In genomic region chr7:74222851-74223710, GRCh38 we compare ENCODE assay signal across 20 cellular contexts. TPM values are rescaled to one million over a fixed set of nuclear protein-coding genes. Genes with fewer than 3 reads are reported as not detected.
DNase-seq lines count a peak whose midpoint lies in the region; ATAC-seq, FAIRE-seq and TF ChIP-seq lines count a peak whose summit lies in the region.
"Had no signal": no experiment of that assay in that cellular context is flagged by ENCODE, and none has a peak within 500 bp of the region (broad histone marks: within the 10 kb centered on the region; RNA-seq: fewer than 3 reads in every experiment).

No MANE protein-coding gene starts in this region.

- FAIRE-seq in HepG2 (lab: Jason Lieb, UNC) (no peak), GM12878 (lab: Jason Lieb, UNC) (no peak)
- FAIRE-seq: endometrium, H54 had no signal

- intact Hi-C loops in HepG2 (cut with micrococcal nuclease; ENCODE audit: unreplicated experiment) (no loop called here), right lobe of liver (cut with DNase I) (no loop called here), GM12878 (cut with micrococcal nuclease; ENCODE audit: unreplicated experiment) (no loop called here)

- POLR2A ChIA-PET in HepG2 (lab: Yijun Ruan, JAX), result interaction anchor here (1.2 kb wide), 1 partner anchor 49 kb away, joined by 3 read pairs; no protein-coding TSS in a partner anchor
- POLR2A ChIA-PET in HEK293 (lab: Yijun Ruan, JAX), result no interaction called here
- POLR2A ChIA-PET in GM12878 (lab: Charles Lee), result interaction anchor here (0.8 to 0.9 kb wide), 2 partner anchors 17 to 72 kb away, joined by 3 to 4 read pairs; no protein-coding TSS in a partner anchor
- POLR2A ChIA-PET in T-cell (lab: Charles Lee), result no interaction called here

- H3K9ac ChIP-seq in HepG2 (ENCODE audit: insufficient read depth, low read depth, low read length), result no peak overlapping the region
- H3K9ac ChIP-seq in GM12878 (ENCODE audit: control insufficient read depth, insufficient read depth, low read length), result no peak overlapping the region

- H3K27ac Mint-ChIP-seq in stimulated activated naive B cell treated with anti-CD40 and anti-IgM and Interleukin-4, amounts not matched to agents 10 μg/mL and 1 μg/mL and 100 μg/mL, for 72 hours, result peak overlapping the region; percentile 96
- H3K27ac Mint-ChIP-seq in glutamatergic neuron (ENCODE audit: unreplicated experiment) (no peak overlapping the region), T-cell (no peak overlapping the region)
- H3K27ac Mint-ChIP-seq: activated naive CD4-positive, alpha-beta T cell treated with anti-CD3 and anti-CD28 coated beads for 36 hours had no signal

- TF ChIP-seq POLR2A in HepG2 (IDR thresholded peaks at IDR 0.05; ENCODE audit: insufficient read depth in 1 of 2, low read depth in 2 of 2, low read length in 2 of 2) (no peak), right lobe of liver (IDR thresholded peaks at IDR 0.05) (no peak), GM12878 (IDR thresholded peaks at IDR 0.05; ENCODE audit: low read depth, low read length) (peak; percentile 57)

- H3K27ac ChIP-seq in HepG2 (ENCODE audit: extremely low read length, insufficient read depth, low read length), result no peak overlapping the region
- H3K27ac ChIP-seq in right lobe of liver, result no peak overlapping the region
- H3K27ac ChIP-seq in HEK293 (ENCODE audit: extremely low read depth, low read depth, low read length), result no peak overlapping the region
- H3K27ac ChIP-seq in GM12878 (ENCODE audit: control insufficient read depth, insufficient read depth), result no peak overlapping the region
- H3K27ac ChIP-seq: transverse colon had no signal

- TF ChIP-seq EP300 in HepG2 (IDR thresholded peaks at IDR 0.05; ENCODE audit: low read depth in 2 of 2, low read length in 2 of 2), result no peak
- no peak for TF ChIP-seq EP300 in HepG2 (CRISPR knock-in tag; IDR thresholded peaks at IDR 0.05; ENCODE audit: borderline replicate concordance)
- TF ChIP-seq EP300 in GM12878 (IDR thresholded peaks at IDR 0.05; ENCODE audit: borderline replicate concordance in 1 of 2, control insufficient read depth in 1 of 2, low read depth in 2 of 2, low read length in 2 of 2), result no peak

- H2AFZ ChIP-seq in HepG2 (ENCODE audit: low read length) (no peak overlapping the region), GM12878 (ENCODE audit: control insufficient read depth, low read depth, low read length) (no peak overlapping the region)

- TF ChIP-seq CTCF in HepG2 (CRISPR knock-in tag; IDR thresholded peaks at IDR 0.05) (no peak), right lobe of liver (IDR thresholded peaks at IDR 0.05) (no peak), HEK293 (tag by site-specific recombination; IDR thresholded peaks at IDR 0.05) (no peak), GM12878 (IDR thresholded peaks at IDR 0.05 in 2 of 3, conservative IDR thresholded peaks at IDR 0.05 in 1 of 3; ENCODE audit: control insufficient read depth in 2 of 3, extremely low read depth in 1 of 3, insufficient read depth in 1 of 3, low read depth in 3 of 3, low read length in 3 of 3) (no peak), glutamatergic neuron (IDR thresholded peaks at IDR 0.05; ENCODE audit: partially characterized antibody, unreplicated experiment) (no peak)

- no peak overlapping the region for H3K4me3 ChIP-seq in HepG2 (replicated peaks in 1 of 3; ENCODE audit: insufficient read depth in 1 of 3, low read depth in 2 of 3, low read length in 3 of 3)
- no peak overlapping the region for H3K4me3 ChIP-seq in right lobe of liver
- no peak overlapping the region for H3K4me3 ChIP-seq in HEK293 (ENCODE audit: low read depth, low read length)
- H3K4me3 ChIP-seq in GM12878, result no peak overlapping the region
- H3K4me3 ChIP-seq: transverse colon had no signal

- H3K9me3 ChIP-seq in HepG2 (ENCODE audit: low read length), result no peaks in the 10 kb centered on the region
- no peaks in the 10 kb centered on the region for H3K9me3 ChIP-seq in right lobe of liver
- H3K9me3 ChIP-seq in HEK293 (ENCODE audit: control insufficient read depth, insufficient read depth, low read depth, low read length), result no peaks in the 10 kb centered on the region
- no peaks in the 10 kb centered on the region; the same call in 2 of the 3 replicates for H3K9me3 ChIP-seq in GM12878 (replicated peaks; ENCODE audit: control insufficient read depth, insufficient read depth, low read length)
- H3K9me3 ChIP-seq: transverse colon had no signal

- H4K20me1 ChIP-seq in HepG2 (ENCODE audit: insufficient read depth, low read length), result no peaks in the 10 kb centered on the region
- H4K20me1 ChIP-seq in GM12878 (ENCODE audit: control insufficient read depth, insufficient read depth), result no peaks in the 10 kb centered on the region

- BruUV-seq in HepG2 (replicated peaks; lab: Mats Ljungman, UMichigan), result no TSS peak
- no TSS peak for BruUV-seq in GM12878 (replicated peaks; lab: Mats Ljungman, UMichigan)

- H3K4me3 Mint-ChIP-seq in stimulated activated naive B cell treated with anti-CD40 and anti-IgM and Interleukin-4, amounts not matched to agents 10 μg/mL and 1 μg/mL and 100 μg/mL, for 72 hours, result peak overlapping the region in 1 of 2 donors; percentile 56
- H3K4me3 Mint-ChIP-seq in glutamatergic neuron (ENCODE audit: unreplicated experiment) (no peak overlapping the region), T-cell (no peak overlapping the region)
- H3K4me3 Mint-ChIP-seq: activated naive CD4-positive, alpha-beta T cell treated with anti-CD3 and anti-CD28 coated beads for 36 hours had no signal

- no peak overlapping the region for H3K4me2 ChIP-seq in HepG2 (ENCODE audit: low read depth, low read length)
- H3K4me2 ChIP-seq in GM12878 (ENCODE audit: control insufficient read depth, insufficient read depth), result no peak overlapping the region

- H3K36me3 Mint-ChIP-seq in stimulated activated naive B cell treated with anti-CD40 and anti-IgM and Interleukin-4, amounts not matched to agents 10 μg/mL and 1 μg/mL and 100 μg/mL, for 72 hours, result peaks cover 65 to 69% of the 10 kb centered on the region in 2 donors
- H3K36me3 Mint-ChIP-seq in glutamatergic neuron (ENCODE audit: unreplicated experiment) (no peaks in the 10 kb centered on the region), T-cell (peaks cover 10% of the 10 kb centered on the region)

- no peak for DNase-seq in HepG2 (ENCODE audit: low spot score)
- no peak for DNase-seq in right lobe of liver
- DNase-seq in GM12878 (ENCODE audit: low read depth, low spot score), result no peak
- no peak for DNase-seq in stimulated activated naive B cell treated with anti-CD40 and anti-IgM and Interleukin-4, amounts not matched to agents 10 μg/mL and 1 μg/mL and 100 μg/mL, for 72 hours
- no peak for DNase-seq in SIG-M5 treated with dmso at 0.1 percent for 504 hours (lab: John Stamatoyannopoulos, UW; ENCODE audit: unreplicated experiment)
- no peak for DNase-seq in glutamatergic neuron
- no peak for DNase-seq in T-cell
- DNase-seq: activated CD4-positive, alpha-beta T cell treated with anti-CD3 and anti-CD28 coated beads, Interleukin-2, amount 50 U/mL, for 1 hour; activated naive CD4-positive, alpha-beta T cell treated with anti-CD3 and anti-CD28 coated beads for 36 hours; activated T-cell treated with anti-CD3 and anti-CD28 coated beads for 4 hours; head of caudate nucleus; stimulated activated CD4-positive, alpha-beta T cell treated with anti-CD3 and anti-CD28 coated beads, Interleukin-15, amount 100 ng/mL, for 24 hours; stimulated activated naive CD4-positive, alpha-beta T cell treated with Interleukin-2 at 50 U/mL for 16 hours; SW 1271; transverse colon had no signal

- H3K4me1 Mint-ChIP-seq in stimulated activated naive B cell treated with anti-CD40 and anti-IgM and Interleukin-4, amounts not matched to agents 10 μg/mL and 1 μg/mL and 100 μg/mL, for 72 hours, result peaks cover 45 to 70% of the 10 kb centered on the region in 2 donors
- H3K4me1 Mint-ChIP-seq in glutamatergic neuron (ENCODE audit: low read depth, unreplicated experiment) (no peaks in the 10 kb centered on the region), T-cell (peaks cover 3 to 11% (median 7%) of the 10 kb centered on the region in 3 donors)

- H3K27me3 Mint-ChIP-seq in stimulated activated naive B cell treated with anti-CD40 and anti-IgM and Interleukin-4, amounts not matched to agents 10 μg/mL and 1 μg/mL and 100 μg/mL, for 72 hours, result no peaks in the 10 kb centered on the region
- H3K27me3 Mint-ChIP-seq in glutamatergic neuron (ENCODE audit: unreplicated experiment), result no peaks in the 10 kb centered on the region
- no peaks in the 10 kb centered on the region for H3K27me3 Mint-ChIP-seq in T-cell

- H3K79me2 ChIP-seq in HepG2 (ENCODE audit: insufficient read depth, low read length) (no peaks in the 10 kb centered on the region), GM12878 (ENCODE audit: control insufficient read depth, insufficient read depth, low read length) (peaks cover 10% of the 10 kb centered on the region)

- H3K27me3 ChIP-seq in HepG2 (ENCODE audit: control insufficient read depth in 1 of 2, insufficient read depth in 2 of 2, low read length in 2 of 2) (no peaks in the 10 kb centered on the region), right lobe of liver (no peaks in the 10 kb centered on the region), GM12878 (replicated peaks in 1 of 2; ENCODE audit: control insufficient read depth in 2 of 2, insufficient read depth in 2 of 2, low read length in 1 of 2) (no peaks in the 10 kb centered on the region)
- H3K27me3 ChIP-seq: transverse colon had no signal

- peaks cover 0 to 3% of the 10 kb centered on the region in 2 experiments; a peak in 1 of 5 replicates for H3K36me3 ChIP-seq in HepG2 (replicated peaks in 1 of 2; ENCODE audit: control insufficient read depth in 1 of 2, insufficient read depth in 2 of 2, low read length in 2 of 2)
- no peaks in the 10 kb centered on the region for H3K36me3 ChIP-seq in right lobe of liver
- H3K36me3 ChIP-seq in HEK293 (ENCODE audit: control insufficient read depth in 2 of 2, insufficient read depth in 1 of 2, low read length in 2 of 2), result peaks cover 0 to 26% of the 10 kb centered on the region in 2 experiments; a peak in 2 of 3 replicates
- H3K36me3 ChIP-seq in GM12878 (ENCODE audit: control insufficient read depth in 2 of 2, insufficient read depth in 2 of 2, low read length in 1 of 2), result peaks cover 33 to 42% of the 10 kb centered on the region in 2 experiments
- H3K36me3 ChIP-seq: transverse colon had no signal

- RAD21 ChIA-PET in GM12878 (lab: Charles Lee; ENCODE audit: unreplicated experiment), result no interaction called here

- in situ Hi-C loops in HepG2 (cut with HindIII; ENCODE audit: extremely low pct_ligation_motif_present, low pct_unique_long_range_greater_than_20kb) (loop anchor here (25.0 kb wide), 1 partner anchor 339 kb away; no protein-coding TSS in a partner anchor), GM12878 (cut with MboI) (no loop called here)

- CTCF ChIA-PET in HepG2 (lab: Yijun Ruan, JAX; ENCODE audit: low intra/inter-chr PET ratio, low total read pairs) (no interaction called here), HEK293 (lab: Yijun Ruan, JAX) (interaction anchor here (0.6 to 0.7 kb wide), 3 partner anchors 203 to 267 kb away, joined by 3 to 4 read pairs (median 3); no protein-coding TSS in a partner anchor), GM12878 (lab: Yijun Ruan, JAX) (interaction anchor here (1.3 kb wide), 1 partner anchor 17 kb away, joined by 7 read pairs; no protein-coding TSS in a partner anchor), T-cell (lab: Charles Lee) (interaction anchor here (0.5 to 1.6 kb wide), 2 partner anchors 17 to 148 kb away, joined by 3 to 5 read pairs; no protein-coding TSS in a partner anchor)

- SMC1A ChIA-PET in GM12878 (lab: Charles Lee; ENCODE audit: uncharacterized antibody, unreplicated experiment), result interaction anchor here (0.6 to 1.4 kb wide), 4 partner anchors 11 to 51 kb away, joined by 3 read pairs; no protein-coding TSS in a partner anchor

- peaks cover 20% of the 10 kb centered on the region for H3K4me1 ChIP-seq in HepG2 (ENCODE audit: insufficient read depth, low read length)
- peaks cover 0 to 17% (median 3%) of the 10 kb centered on the region in 4 donors for H3K4me1 ChIP-seq in right lobe of liver
- H3K4me1 ChIP-seq in HEK293 (ENCODE audit: control insufficient read depth, insufficient read depth, low read length), result no peaks in the 10 kb centered on the region
- peaks cover 15% of the 10 kb centered on the region for H3K4me1 ChIP-seq in GM12878 (ENCODE audit: control insufficient read depth, insufficient read depth, low read length)
- H3K4me1 ChIP-seq: transverse colon had no signal

- ATAC-seq in HepG2, result no peak
- no peak for ATAC-seq in right lobe of liver
- no peak for ATAC-seq in GM12878
- no peak for ATAC-seq in stimulated activated naive B cell treated with anti-CD40 and anti-IgM and Interleukin-4, amounts not matched to agents 10 μg/mL and 1 μg/mL and 100 μg/mL, for 72 hours (replicated peaks)
- ATAC-seq in T-cell (replicated peaks in 1 of 4), result no peak
- ATAC-seq: right cardiac atrium had no signal

- TF ChIP-seq RAD21 in HepG2 (CRISPR knock-in tag; IDR thresholded peaks at IDR 0.05), result no peak
- TF ChIP-seq RAD21 in GM12878 (IDR thresholded peaks at IDR 0.05; ENCODE audit: insufficient read depth, low read depth, low read length), result no peak

- peaks cover 1 to 2% of the 10 kb centered on the region in 2 donors for H3K9me3 Mint-ChIP-seq in stimulated activated naive B cell treated with anti-CD40 and anti-IgM and Interleukin-4, amounts not matched to agents 10 μg/mL and 1 μg/mL and 100 μg/mL, for 72 hours
- H3K9me3 Mint-ChIP-seq in glutamatergic neuron (ENCODE audit: unreplicated experiment), result peaks cover under 1% of the 10 kb centered on the region
- no peaks in the 10 kb centered on the region for H3K9me3 Mint-ChIP-seq in T-cell
- H3K9me3 Mint-ChIP-seq: activated naive CD4-positive, alpha-beta T cell treated with anti-CD3 and anti-CD28 coated beads for 36 hours had no signal

- 84% methylated on average over 13 of the region's 17 CpGs for WGBS in HepG2 (ENCODE audit: low lambda C conversion rate)
- whole genome bisulfite sequencing in right lobe of liver (ENCODE audit: insufficient coverage, low coverage, low lambda C conversion rate, missing lambda C conversion rate), result 76% methylated on average over 5 of the region's 17 CpGs
- 86% methylated on average over 17 of the region's 17 CpGs for WGBS in GM12878 (ENCODE audit: insufficient coverage, insufficient replicate concordance, low lambda C conversion rate, missing lambda C conversion rate)

RNA-seq across cellular contexts. Expression of gene LAT2, which starts 13.3 kb away (rescaled TPM):
- total RNA-seq in HepG2 (2016; rRNA removed; fragmentation: Illumina TruSeq; extraction: Trizol) (0.83 and 1.00 TPM in 2 replicates), right lobe of liver (10 to 100 TPM in 1 of 6 experiments, 1 to 10 TPM in 5; 3.8 to 10.6 (median 6.6) TPM), GM12878 (2014; rRNA removed) (205 and 218 TPM in 2 replicates), GM12878 (2014; rRNA removed; fragmentation: Illumina TruSeq; extraction: Trizol) (162 and 166 TPM in 2 replicates), GM12878 (2021) (217 TPM in 2 replicates), glutamatergic neuron (ENCODE audit: unreplicated experiment) (1.5 TPM), T-cell (10 to 100 TPM in 1 of 5 donors, 1 to 10 TPM in 4; 4.1 to 12.3 (median 6.4) TPM)
- 0.18 and 0.20 TPM in 2 replicates for total RNA-seq in HepG2 (2016; cell fraction: cytosol; rRNA removed; fragmentation: Illumina TruSeq; extraction: Trizol; ENCODE audit: low read depth)
- total RNA-seq in HepG2 (2016; cell fraction: insoluble cytoplasmic fraction; rRNA removed; fragmentation: Illumina TruSeq; extraction: Trizol), result 0.93 and 0.97 TPM in 2 replicates
- 0.31 and 0.43 TPM in 2 replicates for total RNA-seq in HepG2 (2016; cell fraction: membrane; rRNA removed; fragmentation: Illumina TruSeq; extraction: Trizol)
- total RNA-seq in HepG2 (2016; cell fraction: nucleus; rRNA removed; fragmentation: Illumina TruSeq; extraction: Trizol), result 0.44 and 0.78 TPM in 2 replicates
- polyA plus RNA-seq in HepG2 (2011; rRNA removed) (0.75 and 0.95 TPM in 2 replicates), GM12878 (2011; rRNA removed) (124 and 153 TPM in 2 replicates), GM12878 (2014; fragmentation: Illumina TruSeq; extraction: Trizol) (104 and 177 TPM in 2 replicates), GM12878 (2014; fragmentation: Nextera tagmentation; extraction: Ambion mirVana) (10 to 100 TPM; 33.4 to 48.7 TPM), GM12878 (2014; rRNA removed) (242 and 276 TPM in 2 replicates), GM12878 (2016; fragmentation: Nextera tagmentation; extraction: Ambion mirVana) (100 to 1,000 TPM; 195 to 218 TPM)
- polyA plus RNA-seq in HepG2 (2011; cell fraction: cytosol; rRNA removed), result 0.67 and 0.77 TPM in 2 replicates
- polyA plus RNA-seq in HepG2 (2011; cell fraction: nucleus; rRNA removed), result 0.90 and 1.1 TPM in 2 replicates
- 0.32 and 0.43 TPM in 2 replicates for polyA plus RNA-seq in HepG2 (2012)
- 0.17 and 0.32 TPM in 2 replicates for polyA plus RNA-seq in HepG2 (2016; cell fraction: cytosol; fragmentation: Illumina TruSeq; extraction: Trizol; ENCODE audit: low read depth)
- polyA plus RNA-seq in HepG2 (2016; cell fraction: insoluble cytoplasmic fraction; fragmentation: Illumina TruSeq; extraction: Trizol; ENCODE audit: low read depth), result 0.59 and 1.4 TPM in 2 replicates
- 0.66 and 0.90 TPM in 2 replicates for polyA plus RNA-seq in HepG2 (2016; cell fraction: membrane; fragmentation: Illumina TruSeq; extraction: Trizol; ENCODE audit: low read depth)
- 0.67 and 2.3 TPM in 2 replicates for polyA plus RNA-seq in HepG2 (2016; cell fraction: nucleus; fragmentation: Illumina TruSeq; extraction: Trizol; ENCODE audit: insufficient read depth, low read depth)
- polyA minus RNA-seq in HepG2 (2011; rRNA and poly(A)+ RNA removed; ENCODE audit: low replicate concordance), result 0.62 and 1.2 TPM in 2 replicates
- polyA minus RNA-seq in HepG2 (2011; cell fraction: cytosol; rRNA and poly(A)+ RNA removed), result not detected in 2 replicates
- polyA minus RNA-seq in HepG2 (2011; cell fraction: nucleus; rRNA and poly(A)+ RNA removed), result 0.25 TPM in 1 of 2 replicates, not detected in the other
- total RNA-seq in GM12878 (2013; cell fraction: nucleolus; rRNA removed), result 220 and 226 TPM in 2 replicates
- 90.0 TPM for polyA plus RNA-seq in GM12878 (2011; ENCODE audit: low read depth)
- polyA plus RNA-seq in GM12878 (2011; cell fraction: cytosol; rRNA removed), result 144 and 171 TPM in 2 replicates
- 154 and 158 TPM in 2 replicates for polyA plus RNA-seq in GM12878 (2011; cell fraction: nucleus; rRNA removed)
- 148 and 154 TPM in 2 replicates for polyA plus RNA-seq in GM12878 (2012)
- 76.4 and 144 TPM in 2 replicates for polyA minus RNA-seq in GM12878 (2011; rRNA and poly(A)+ RNA removed)
- 40.3 and 41.0 TPM in 2 replicates for polyA minus RNA-seq in GM12878 (2011; cell fraction: cytosol; rRNA and poly(A)+ RNA removed)
- polyA minus RNA-seq in GM12878 (2011; cell fraction: nucleus; rRNA and poly(A)+ RNA removed), result 59.7 and 105 TPM in 2 replicates
- total RNA-seq: G401 had no signal

RNA-seq across cellular contexts. Expression of gene RFC2, which starts 31.1 kb away (rescaled TPM):
- total RNA-seq in HepG2 (2016; rRNA removed; fragmentation: Illumina TruSeq; extraction: Trizol) (43.5 and 51.2 TPM in 2 replicates), right lobe of liver (10 to 100 TPM in 5 of 6 experiments, 1 to 10 TPM in 1; 8.0 to 21.3 (median 12.2) TPM), GM12878 (2014; rRNA removed) (95.3 and 95.8 TPM in 2 replicates), GM12878 (2014; rRNA removed; fragmentation: Illumina TruSeq; extraction: Trizol) (87.5 and 91.9 TPM in 2 replicates), GM12878 (2021) (73.3 and 73.5 TPM in 2 replicates), glutamatergic neuron (ENCODE audit: unreplicated experiment) (16.8 TPM), T-cell (10 to 100 TPM; 13.3 to 17.6 (median 14.8) TPM)
- 22.7 TPM in 2 replicates for total RNA-seq in HepG2 (2016; cell fraction: cytosol; rRNA removed; fragmentation: Illumina TruSeq; extraction: Trizol; ENCODE audit: low read depth)
- total RNA-seq in HepG2 (2016; cell fraction: insoluble cytoplasmic fraction; rRNA removed; fragmentation: Illumina TruSeq; extraction: Trizol), result 44.7 and 55.0 TPM in 2 replicates
- 29.4 and 29.5 TPM in 2 replicates for total RNA-seq in HepG2 (2016; cell fraction: membrane; rRNA removed; fragmentation: Illumina TruSeq; extraction: Trizol)
- total RNA-seq in HepG2 (2016; cell fraction: nucleus; rRNA removed; fragmentation: Illumina TruSeq; extraction: Trizol), result 16.1 and 16.4 TPM in 2 replicates
- polyA plus RNA-seq in HepG2 (2011; rRNA removed) (14.2 and 14.6 TPM in 2 replicates), GM12878 (2011; rRNA removed) (47.0 and 69.3 TPM in 2 replicates), GM12878 (2014; fragmentation: Illumina TruSeq; extraction: Trizol) (108 and 121 TPM in 2 replicates), GM12878 (2014; fragmentation: Nextera tagmentation; extraction: Ambion mirVana) (10 to 100 TPM; 25.8 to 45.2 TPM), GM12878 (2014; rRNA removed) (89.9 and 92.7 TPM in 2 replicates), GM12878 (2016; fragmentation: Nextera tagmentation; extraction: Ambion mirVana) (100 to 1,000 TPM; 135 to 145 TPM)
- 12.7 and 17.2 TPM in 2 replicates for polyA plus RNA-seq in HepG2 (2011; cell fraction: cytosol; rRNA removed)
- polyA plus RNA-seq in HepG2 (2011; cell fraction: nucleus; rRNA removed), result 4.5 TPM in 2 replicates
- 8.2 and 15.6 TPM in 2 replicates for polyA plus RNA-seq in HepG2 (2012)
- 20.5 and 22.0 TPM in 2 replicates for polyA plus RNA-seq in HepG2 (2016; cell fraction: cytosol; fragmentation: Illumina TruSeq; extraction: Trizol; ENCODE audit: low read depth)
- polyA plus RNA-seq in HepG2 (2016; cell fraction: insoluble cytoplasmic fraction; fragmentation: Illumina TruSeq; extraction: Trizol; ENCODE audit: low read depth), result 64.2 and 73.3 TPM in 2 replicates
- polyA plus RNA-seq in HepG2 (2016; cell fraction: membrane; fragmentation: Illumina TruSeq; extraction: Trizol; ENCODE audit: low read depth), result 28.2 TPM in 2 replicates
- polyA plus RNA-seq in HepG2 (2016; cell fraction: nucleus; fragmentation: Illumina TruSeq; extraction: Trizol; ENCODE audit: insufficient read depth, low read depth), result 27.9 and 32.8 TPM in 2 replicates
- 19.7 and 106 TPM in 2 replicates for polyA minus RNA-seq in HepG2 (2011; rRNA and poly(A)+ RNA removed; ENCODE audit: low replicate concordance)
- 11.3 and 12.6 TPM in 2 replicates for polyA minus RNA-seq in HepG2 (2011; cell fraction: cytosol; rRNA and poly(A)+ RNA removed)
- 9.6 and 11.5 TPM in 2 replicates for polyA minus RNA-seq in HepG2 (2011; cell fraction: nucleus; rRNA and poly(A)+ RNA removed)
- 17.6 and 17.8 TPM in 2 replicates for total RNA-seq in GM12878 (2013; cell fraction: nucleolus; rRNA removed)
- polyA plus RNA-seq in GM12878 (2011; ENCODE audit: low read depth), result 29.8 TPM
- 67.8 and 85.5 TPM in 2 replicates for polyA plus RNA-seq in GM12878 (2011; cell fraction: cytosol; rRNA removed)
- 18.8 and 27.6 TPM in 2 replicates for polyA plus RNA-seq in GM12878 (2011; cell fraction: nucleus; rRNA removed)
- polyA plus RNA-seq in GM12878 (2012), result 37.5 and 41.6 TPM in 2 replicates
- polyA minus RNA-seq in GM12878 (2011; rRNA and poly(A)+ RNA removed), result 85.6 and 92.8 TPM in 2 replicates
- polyA minus RNA-seq in GM12878 (2011; cell fraction: cytosol; rRNA and poly(A)+ RNA removed), result 34.7 and 43.0 TPM in 2 replicates
- polyA minus RNA-seq in GM12878 (2011; cell fraction: nucleus; rRNA and poly(A)+ RNA removed), result 12.7 and 23.5 TPM in 2 replicates

RNA-seq across cellular contexts. Expression of gene EIF4H, which starts 48.9 kb away (rescaled TPM):
- 321 and 356 TPM in 2 replicates for total RNA-seq in HepG2 (2016; rRNA removed; fragmentation: Illumina TruSeq; extraction: Trizol)
- total RNA-seq in HepG2 (2016; cell fraction: cytosol; rRNA removed; fragmentation: Illumina TruSeq; extraction: Trizol; ENCODE audit: low read depth), result 23.2 and 29.3 TPM in 2 replicates
- 329 and 330 TPM in 2 replicates for total RNA-seq in HepG2 (2016; cell fraction: insoluble cytoplasmic fraction; rRNA removed; fragmentation: Illumina TruSeq; extraction: Trizol)
- total RNA-seq in HepG2 (2016; cell fraction: membrane; rRNA removed; fragmentation: Illumina TruSeq; extraction: Trizol), result 89.4 and 96.4 TPM in 2 replicates
- 126 and 145 TPM in 2 replicates for total RNA-seq in HepG2 (2016; cell fraction: nucleus; rRNA removed; fragmentation: Illumina TruSeq; extraction: Trizol)
- 200 and 232 TPM in 2 replicates for polyA plus RNA-seq in HepG2 (2011; rRNA removed)
- polyA plus RNA-seq in HepG2 (2011; cell fraction: cytosol; rRNA removed), result 246 and 252 TPM in 2 replicates
- polyA plus RNA-seq in HepG2 (2011; cell fraction: nucleus; rRNA removed), result 96.2 and 102 TPM in 2 replicates
- 170 and 183 TPM in 2 replicates for polyA plus RNA-seq in HepG2 (2012)
- 19.6 and 20.9 TPM in 2 replicates for polyA plus RNA-seq in HepG2 (2016; cell fraction: cytosol; fragmentation: Illumina TruSeq; extraction: Trizol; ENCODE audit: low read depth)
- polyA plus RNA-seq in HepG2 (2016; cell fraction: insoluble cytoplasmic fraction; fragmentation: Illumina TruSeq; extraction: Trizol; ENCODE audit: low read depth), result 319 and 333 TPM in 2 replicates
- polyA plus RNA-seq in HepG2 (2016; cell fraction: membrane; fragmentation: Illumina TruSeq; extraction: Trizol; ENCODE audit: low read depth), result 53.6 and 62.6 TPM in 2 replicates
- 181 and 191 TPM in 2 replicates for polyA plus RNA-seq in HepG2 (2016; cell fraction: nucleus; fragmentation: Illumina TruSeq; extraction: Trizol; ENCODE audit: insufficient read depth, low read depth)
- 265 and 269 TPM in 2 replicates for polyA minus RNA-seq in HepG2 (2011; rRNA and poly(A)+ RNA removed; ENCODE audit: low replicate concordance)
- polyA minus RNA-seq in HepG2 (2011; cell fraction: cytosol; rRNA and poly(A)+ RNA removed), result 130 and 142 TPM in 2 replicates
- 82.8 and 86.5 TPM in 2 replicates for polyA minus RNA-seq in HepG2 (2011; cell fraction: nucleus; rRNA and poly(A)+ RNA removed)
- total RNA-seq in right lobe of liver, result 100 to 1,000 TPM; 117 to 128 (median 118) TPM
- total RNA-seq in GM12878 (2013; cell fraction: nucleolus; rRNA removed), result 153 and 162 TPM in 2 replicates
- 255 and 283 TPM in 2 replicates for total RNA-seq in GM12878 (2014; rRNA removed)
- total RNA-seq in GM12878 (2014; rRNA removed; fragmentation: Illumina TruSeq; extraction: Trizol), result 241 and 253 TPM in 2 replicates
- total RNA-seq in GM12878 (2021), result 320 and 334 TPM in 2 replicates
- 149 TPM for polyA plus RNA-seq in GM12878 (2011; ENCODE audit: low read depth)
- 402 and 443 TPM in 2 replicates for polyA plus RNA-seq in GM12878 (2011; rRNA removed)
- 430 and 438 TPM in 2 replicates for polyA plus RNA-seq in GM12878 (2011; cell fraction: cytosol; rRNA removed)
- polyA plus RNA-seq in GM12878 (2011; cell fraction: nucleus; rRNA removed), result 255 and 292 TPM in 2 replicates
- 267 and 268 TPM in 2 replicates for polyA plus RNA-seq in GM12878 (2012)
- 162 and 253 TPM in 2 replicates for polyA plus RNA-seq in GM12878 (2014; fragmentation: Illumina TruSeq; extraction: Trizol)
- 10 to 100 TPM in 1 of 2 experiments, 1 to 10 TPM in 1; 9.9 to 23.8 TPM for polyA plus RNA-seq in GM12878 (2014; fragmentation: Nextera tagmentation; extraction: Ambion mirVana)
- polyA plus RNA-seq in GM12878 (2014; rRNA removed), result 330 and 336 TPM in 2 replicates
- polyA plus RNA-seq in GM12878 (2016; fragmentation: Nextera tagmentation; extraction: Ambion mirVana), result 100 to 1,000 TPM; 262 to 286 TPM
- polyA minus RNA-seq in GM12878 (2011; rRNA and poly(A)+ RNA removed), result 256 and 304 TPM in 2 replicates
- 121 and 139 TPM in 2 replicates for polyA minus RNA-seq in GM12878 (2011; cell fraction: cytosol; rRNA and poly(A)+ RNA removed)
- polyA minus RNA-seq in GM12878 (2011; cell fraction: nucleus; rRNA and poly(A)+ RNA removed), result 67.6 and 79.7 TPM in 2 replicates
- total RNA-seq in glutamatergic neuron (ENCODE audit: unreplicated experiment), result 234 TPM
- total RNA-seq in T-cell, result 100 to 1,000 TPM; 174 to 258 (median 186) TPM

Comparison
In these comparisons a context has a peak if more than half of its experiments do, and no peak if none do; other contexts are left out.
1. RNA of gene LAT2, which starts 13.3 kb away (total RNA-seq): 162 to 226 TPM in GM12878; 3.8 to 10.6 TPM in right lobe of liver, 4.1 to 12.3 TPM in T-cell, 1.5 TPM in glutamatergic neuron (single experiment) and 0.18 to 1.00 TPM in HepG2; every median in the first group is over 10 times any median in the second.
2. POLR2A ChIA-PET loops: an anchor here in HepG2 (1.2 kb wide) and GM12878 (0.8 to 0.9 kb wide); none called in HEK293 and T-cell.
3. Of the 63 proteins assayed by ChIP-seq in both HepG2 and HEK293: peak only in HepG2: none; only in HEK293: none; in both: ZNF121; in neither: 62.